Comparison of ENCODE assay signal across 8 cellular contexts in the genomic region with DNA sequence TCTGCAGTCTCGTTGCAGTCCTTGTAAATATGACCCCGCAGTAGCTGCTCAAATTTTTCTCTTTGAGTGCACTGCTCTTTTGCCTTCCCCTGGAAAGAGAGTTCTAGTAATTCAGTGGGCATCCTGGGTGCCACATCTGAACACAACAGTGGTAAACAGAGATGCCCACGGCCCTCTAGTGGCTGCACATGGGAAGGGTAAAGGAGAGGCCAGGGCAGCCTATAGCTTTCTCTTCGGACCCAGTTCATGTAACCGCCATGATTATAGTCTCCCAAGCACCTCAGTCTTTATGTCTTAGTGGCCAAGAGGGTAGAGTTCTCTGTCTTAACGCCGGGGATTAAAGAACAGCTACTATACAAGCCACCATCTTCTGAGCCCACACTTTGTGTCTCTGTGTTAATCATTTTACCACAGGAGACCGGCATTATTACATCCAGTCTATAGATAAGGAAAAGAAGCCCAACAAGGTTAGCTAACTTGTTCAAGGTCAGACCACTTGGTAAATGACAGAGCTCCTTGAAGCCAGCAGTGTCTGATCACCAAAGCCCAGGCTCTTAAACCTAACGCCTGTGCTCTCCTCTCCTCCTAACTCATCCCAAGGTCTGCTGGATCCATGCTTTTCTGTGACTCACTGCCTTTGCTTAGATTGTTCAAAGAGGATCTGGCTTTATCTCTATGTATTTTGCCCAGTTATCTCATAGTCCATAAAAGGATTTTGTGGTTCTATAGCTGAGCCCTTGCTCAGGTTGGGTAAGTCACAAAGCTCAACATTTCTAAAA.
A peak's percentile ranks its signal among the peaks of the same experiment; 100 is the strongest.
DNase-seq lines count a peak whose midpoint lies in the region; ATAC-seq and TF ChIP-seq lines count a peak whose summit lies in the region.

No MANE protein-coding gene starts in this region.

- peak; percentile 84 for TF ChIP-seq CTCF in GM06990 (IDR thresholded peaks at IDR 0.05; ENCODE audit: insufficient read depth, low read length, poor library complexity, severe bottlenecking)

- no peaks in the 10 kb centered on the region; the same call in 1 of the 2 replicates for H3K27me3 ChIP-seq in GM06990 (replicated peaks; ENCODE audit: control insufficient read depth, insufficient read depth, low read length)

- H3K4me3 ChIP-seq in GM06990 (replicated peaks; ENCODE audit: low read depth, low read length): no peak overlapping the region

- DNase-seq in GM06990 (ENCODE audit: extremely low read depth, insufficient read length): no peak
- DNase-seq in Kasumi-1 (lab: John Stamatoyannopoulos, UW): peak; percentile 15 to 46
- DNase-seq in T-helper 2 cell: peak in 3 of 5 experiments; percentile 10 to 26 (median 25)
- peak; percentile 38 for DNase-seq in cerebellar cortex (ENCODE audit: low spot score)
- DNase-seq in midbrain (lab: John Stamatoyannopoulos, UW): peak; percentile 11
- no peak for DNase-seq in GF-D8 (lab: John Stamatoyannopoulos, UW)
- DNase-seq in putamen (ENCODE audit: low spot score): no peak

- peak; percentile 84 for ATAC-seq in GM21723 (IDR thresholded peaks at IDR 0.05; ENCODE audit: unreplicated experiment)

- H3K36me3 ChIP-seq in GM06990 (ENCODE audit: control insufficient read depth, insufficient read depth, low read length): no peaks in the 10 kb centered on the region

Comparison
In these comparisons a context has a peak if more than half of its experiments do, and no peak if none do; other contexts are left out.
1. DNase-seq: peak in Kasumi-1 (2 of 2), T-helper 2 cell (3 of 5), cerebellar cortex (single experiment) and midbrain (single experiment); none in GM06990 (single experiment), GF-D8 (single experiment) and putamen (single experiment).